24 cellular contexts compared by ENCODE assay signal in genomic region chr10:95343573-95343972, GRCh38. TPM values are rescaled to one million over a fixed set of nuclear protein-coding genes. Genes with fewer than 3 reads are reported as not detected.
DNase-seq lines count a peak whose midpoint lies in the region; ATAC-seq lines count a peak whose summit lies in the region.
"Had no signal": no experiment of that assay in that cellular context is flagged by ENCODE, and none has a peak within 500 bp of the region (broad histone marks: within the 10 kb centered on the region; RNA-seq: fewer than 3 reads in every experiment).

No MANE protein-coding gene starts in this region.

- H3K23ac ChIP-seq in mesendoderm (ENCODE audit: low read length) = no peak overlapping the region

- no peak overlapping the region for H3K56ac ChIP-seq in mesendoderm (ENCODE audit: low read length)

- no peak overlapping the region for H3K4me2 ChIP-seq in mesendoderm (ENCODE audit: low read length)
- H3K4me2 ChIP-seq: BLaER1 had no signal

- H3K4me1 ChIP-seq in mesendoderm (ENCODE audit: control insufficient read depth, low read depth, low read length) = peaks cover 2% of the 10 kb centered on the region

- H3K79me2 ChIP-seq in mesendoderm (ENCODE audit: control insufficient read depth, insufficient read depth, low read length) = no peaks in the 10 kb centered on the region

- peak overlapping the region; percentile 81 for H3K18ac ChIP-seq in mesendoderm (ENCODE audit: low read length)

- intact Hi-C loops in left cardiac atrium (cut with DNase I) (no loop called here), Right ventricle myocardium inferior (cut with DNase I) (no loop called here), left ventricle myocardium superior (cut with micrococcal nuclease) (no loop called here)

- no peak overlapping the region for H2BK5ac ChIP-seq in mesendoderm (ENCODE audit: low read length)

- H3K79me1 ChIP-seq in mesendoderm (ENCODE audit: low read length) = no peaks in the 10 kb centered on the region

- DNase-seq in left cardiac atrium (no peak), Right ventricle myocardium inferior (ENCODE audit: missing footprints) (no peak), left ventricle myocardium superior (no peak), mesendoderm (no peak), COLO668 (lab: John Stamatoyannopoulos, UW; ENCODE audit: unreplicated experiment) (no peak), NOMO-1 treated with DMSO at 0.1 percent for 48 hours (lab: John Stamatoyannopoulos, UW; ENCODE audit: unreplicated experiment) (no peak)
- DNase-seq in activated CD8-positive, alpha-beta memory T cell treated with anti-CD3 and anti-CD28 coated beads, Interleukin-2, amount 50 U/mL, for 48 hours = no peak
- DNase-seq: CD4-positive, CD25-positive, alpha-beta regulatory T cell; H7; Karpas-422; NCI-H1092; NCI-H1417 treated with DMSO at 0.1 percent for 48 hours; NCI-H1694 treated with DMSO at 0.1 percent for 48 hours; NCI-H2081; NCI-H2171; NCI-H226; NCI-H510A; NCI-H69; SIG-M5 had no signal

- peak overlapping the region; percentile 52 for H2BK120ac ChIP-seq in mesendoderm (ENCODE audit: low read depth, low read length)

- no peaks in the 10 kb centered on the region for H3K27me3 ChIP-seq in mesendoderm (ENCODE audit: insufficient read depth, low read length, poor library complexity)
- H3K27me3 ChIP-seq: BLaER1 had no signal

- no peak overlapping the region for H2AK5ac ChIP-seq in mesendoderm (ENCODE audit: low read length)

- no CpG with 5 or more reads among the region's 6 CpGs for WGBS in mesendoderm (ENCODE audit: extremely low coverage, insufficient coverage, low lambda C conversion rate)

- no peak overlapping the region for H3K9ac ChIP-seq in mesendoderm (ENCODE audit: low read length)
- H3K9ac ChIP-seq: BLaER1 had no signal

- H3K4ac ChIP-seq in mesendoderm (ENCODE audit: low read depth, low read length) = peak overlapping the region; percentile 64

- H4K8ac ChIP-seq in mesendoderm (ENCODE audit: low read depth, low read length) = no peak overlapping the region

- H4K5ac ChIP-seq in mesendoderm (ENCODE audit: low read length) = no peak overlapping the region

- no peaks in the 10 kb centered on the region for H3K36me3 ChIP-seq in mesendoderm (ENCODE audit: control insufficient read depth, insufficient read depth, low read length)

- H3K4me3 ChIP-seq in mesendoderm (ENCODE audit: low read length) = no peak overlapping the region
- H3K4me3 ChIP-seq: BLaER1, SK-N-MC had no signal

- peak overlapping the region; percentile 87 for H2BK15ac ChIP-seq in mesendoderm (replicated peaks; ENCODE audit: low read depth)

- no peak overlapping the region for H3K27ac ChIP-seq in mesendoderm (ENCODE audit: low read depth, low read length)
- H3K27ac ChIP-seq: BLaER1, RWPE1, SK-N-MC had no signal

- ATAC-seq in left cardiac atrium (peak; percentile 19 to 27), Right ventricle myocardium inferior (no peak), left ventricle myocardium superior (peak; percentile 33)
- ATAC-seq: Panc1 had no signal

RNA-seq across cellular contexts. Expression of gene PDLIM1, which starts 52.8 kb away (rescaled TPM):
- total RNA-seq in left cardiac atrium (100 to 1,000 TPM; 161 to 271 TPM), Right ventricle myocardium inferior (273 TPM), left ventricle myocardium superior (231 TPM)
- polyA plus RNA-seq in mesendoderm (2013, experiment 1 of 2) = 212 TPM
- polyA plus RNA-seq in mesendoderm (2013, experiment 2 of 2) = 220 TPM
- total RNA-seq: G401 had no signal
